Comparison of ENCODE assay signal across 8 cellular contexts in the genomic region with DNA sequence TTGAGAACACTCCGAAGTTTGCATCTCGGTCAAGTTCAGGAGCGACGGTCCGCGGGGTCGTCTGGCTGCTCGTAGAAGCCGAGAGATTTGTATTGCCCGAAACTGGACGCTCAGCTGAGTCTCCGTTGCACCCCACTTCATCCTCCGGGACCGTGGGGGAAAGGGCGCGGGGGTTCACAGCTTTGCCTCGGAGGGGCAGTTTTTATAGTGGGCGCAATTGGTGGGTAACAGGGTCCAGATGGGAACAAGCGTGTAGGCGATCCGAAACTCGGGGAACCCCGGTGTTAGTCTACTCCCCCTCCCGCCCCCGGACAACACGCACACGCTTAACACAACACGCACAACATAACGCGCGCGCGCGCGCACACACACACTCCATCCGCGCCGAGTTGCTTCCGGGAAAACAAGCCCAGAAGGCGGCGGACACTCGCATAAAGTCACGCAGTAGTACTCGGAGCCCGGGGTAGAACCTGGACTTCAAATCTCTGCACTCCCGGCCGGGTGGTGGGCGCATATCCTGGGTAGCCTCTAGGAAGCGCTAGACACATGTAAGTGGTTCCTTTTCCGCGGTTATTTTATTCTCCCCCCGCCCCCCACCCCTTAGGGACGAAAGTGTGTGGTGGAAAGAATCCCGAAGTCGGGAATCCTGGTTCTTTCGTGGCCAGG. TPM values are rescaled to one million over a fixed set of nuclear protein-coding genes. Genes with fewer than 3 reads are reported as not detected.
A peak's percentile ranks its signal among the peaks of the same experiment; 100 is the strongest.
DNase-seq lines count a peak whose midpoint lies in the region; ATAC-seq and TF ChIP-seq lines count a peak whose summit lies in the region.

No MANE protein-coding gene starts in this region.

- H3K4me3 ChIP-seq in IMR-90 (ENCODE audit: insufficient read depth, low read depth, low read length) (peak overlapping the region; percentile 64), Panc1 (ENCODE audit: low read depth in 2 of 2, low read length in 2 of 2) (peak overlapping the region; percentile 70 to 88)

- peak overlapping the region; percentile 87 for H2BK5ac ChIP-seq in IMR-90 (ENCODE audit: low read depth, low read length, poor library complexity, severe bottlenecking)

- peak overlapping the region; percentile 90 for H2AK5ac ChIP-seq in IMR-90 (ENCODE audit: low read depth, low read length)

- H3K9me3 ChIP-seq in IMR-90 (ENCODE audit: control insufficient read depth, insufficient read depth, low read length) (no peaks in the 10 kb centered on the region), Panc1 (ENCODE audit: control insufficient read depth, insufficient read depth, low read depth, low read length) (no peaks in the 10 kb centered on the region; the same call in 1 of the 2 replicates)

- peaks cover 3% of the 10 kb centered on the region; the same call in 1 of the 2 replicates for H3K9me1 ChIP-seq in IMR-90 (ENCODE audit: insufficient read depth, low read length)

- H2BK20ac ChIP-seq in IMR-90 (ENCODE audit: low read depth, low read length), result peak overlapping the region; percentile 88

- dilution Hi-C loops in IMR-90 (cut with HindIII; ENCODE audit: low sequenced_read_pairs, unreplicated experiment), result no loop called here

- CTCF ChIA-PET in IMR-90 (lab: Yijun Ruan, JAX), result interaction anchor here (0.6 to 0.9 kb wide), 6 partner anchors 19 to 1784 kb away, joined by 3 to 7 read pairs (median 4); no protein-coding TSS in a partner anchor
- CTCF ChIA-PET in Panc1 (lab: Charles Lee), result interaction anchor here (0.6 kb wide), 1 partner anchor 621 kb away, joined by 3 read pairs; no protein-coding TSS in a partner anchor

- peaks cover 26 to 47% (median 29%) of the 10 kb centered on the region in 3 donors for H3K4me1 Mint-ChIP-seq in naive B cell

- ATAC-seq in IMR-90 (ENCODE audit: low read depth) (peak; percentile 28), Panc1 (peak; percentile 53), naive B cell (ENCODE audit: low read depth in 2 of 2) (peak; percentile 41), HG03280 (IDR thresholded peaks at IDR 0.05; ENCODE audit: unreplicated experiment) (no peak)

- peak overlapping the region; percentile 93 for H3K56ac ChIP-seq in IMR-90 (ENCODE audit: extremely low read depth, insufficient read depth, low read length)

- peak overlapping the region; percentile 90 for H3K23ac ChIP-seq in IMR-90 (ENCODE audit: low read depth, low read length)

- H3K4me2 ChIP-seq in IMR-90 (ENCODE audit: low read depth, low read length), result peak overlapping the region; percentile 75

- H3K4me3 Mint-ChIP-seq in naive B cell, result peak overlapping the region; percentile 89 to 99 (median 94)

- H3K9me3 Mint-ChIP-seq in naive B cell, result peaks cover 0 to 26% (median 8%) of the 10 kb centered on the region in 7 donors

- peak overlapping the region; percentile 98 to 100 (median 100) for H3K27ac Mint-ChIP-seq in naive B cell

- H3K36me3 ChIP-seq in IMR-90 (ENCODE audit: control insufficient read depth, insufficient read depth, low read length), result peaks cover 17% of the 10 kb centered on the region
- peaks cover 6% of the 10 kb centered on the region; the same call in 1 of the 2 replicates for H3K36me3 ChIP-seq in Panc1 (ENCODE audit: control insufficient read depth, insufficient read depth, low read length)

- H3K79me1 ChIP-seq in IMR-90 (ENCODE audit: low read depth in 1 of 2, low read length in 2 of 2), result peaks cover 0 to 7% of the 10 kb centered on the region in 2 experiments; a peak in 2 of 4 replicates

- TF ChIP-seq RAD21 in IMR-90 (IDR thresholded peaks at IDR 0.05; ENCODE audit: low read length), result peak; percentile 93

- H2BK15ac ChIP-seq in IMR-90 (ENCODE audit: low read depth, low read length), result peak overlapping the region; percentile 93; the same call in 2 of the 3 replicates

- H4K20me1 ChIP-seq in IMR-90 (ENCODE audit: insufficient read depth, low read length), result peaks cover 40% of the 10 kb centered on the region

- peak overlapping the region; percentile 93 for H3K4ac ChIP-seq in IMR-90 (ENCODE audit: low read depth, low read length)

- H3K27me3 ChIP-seq in IMR-90 (ENCODE audit: control insufficient read depth, insufficient read depth, low read length) (no peaks in the 10 kb centered on the region), Panc1 (ENCODE audit: control insufficient read depth, insufficient read depth, low read length) (no peaks in the 10 kb centered on the region)

- peak overlapping the region; percentile 95 for H3K9ac ChIP-seq in IMR-90 (ENCODE audit: low read depth, low read length)

- H2BK120ac ChIP-seq in IMR-90 (ENCODE audit: low read depth, low read length), result peak overlapping the region; percentile 94

- TF ChIP-seq POLR2A in IMR-90 (IDR thresholded peaks at IDR 0.05; ENCODE audit: low read depth, low read length), result peak; percentile 71; the same call in 1 of the 2 replicates

- BruUV-seq in IMR-90 (replicated peaks; lab: Mats Ljungman, UMichigan), result TSS peak; percentile 62
- TSS peak; percentile 95 for BruUV-seq in Panc1 (replicated peaks; lab: Mats Ljungman, UMichigan)

- intact Hi-C loops in IMR-90 (cut with micrococcal nuclease), result loop anchor here (1.0 to 10.0 kb wide), 17 partner anchors 30 to 1162 kb away; no protein-coding TSS in a partner anchor
- intact Hi-C loops in Panc1 (cut with micrococcal nuclease; ENCODE audit: unreplicated experiment), result loop anchor here (2.0 to 5.0 kb wide), 4 partner anchors 117 to 912 kb away; a partner anchor contains a TSS

- POLR2A ChIA-PET in IMR-90 (lab: Charles Lee; ENCODE audit: unreplicated experiment), result no interaction called here
- POLR2A ChIA-PET in Panc1 (lab: Charles Lee), result interaction anchor here (0.7 to 1.6 kb wide), 2 partner anchors 228 to 974 kb away, joined by 3 to 6 read pairs; no protein-coding TSS in a partner anchor

- in situ Hi-C loops in IMR-90 (cut with MboI; ENCODE audit: low sequenced_read_pairs), result loop anchor here (5.0 to 25.0 kb wide), 3 partner anchors 502 to 972 kb away; a partner anchor contains a TSS
- in situ Hi-C loops in Panc1 (cut with HindIII; ENCODE audit: low pct_unique_long_range_greater_than_20kb, low sequenced_read_pairs), result no loop called here

- H4K91ac ChIP-seq in IMR-90 (ENCODE audit: insufficient read depth, low read depth, low read length), result peak overlapping the region; percentile 94

- peak overlapping the region; percentile 83 for H4K5ac ChIP-seq in IMR-90 (ENCODE audit: low read depth, low read length)

- peak overlapping the region; percentile 90 to 96 for H4K8ac ChIP-seq in IMR-90 (ENCODE audit: low read depth in 2 of 2, low read length in 2 of 2)

- peak overlapping the region; percentile 94 for H2AK9ac ChIP-seq in IMR-90 (replicated peaks; ENCODE audit: low read depth, low read length, poor library complexity)

- whole genome bisulfite sequencing in IMR-90 (ENCODE audit: extremely low coverage in 2 of 2, insufficient read length in 1 of 2), 2 experiments, result 1% methylated on average over 19 of the region's 56 CpGs; no CpG with 5 or more reads in 1 of the 2 experiments

- peaks cover 0 to 4% (median 0%) of the 10 kb centered on the region in 3 donors for H3K27me3 Mint-ChIP-seq in naive B cell

- H3K27ac ChIP-seq in IMR-90 (ENCODE audit: insufficient read depth, low read length), result peak overlapping the region; percentile 91
- peak overlapping the region; percentile 93 for H3K27ac ChIP-seq in Panc1 (ENCODE audit: low read length)

- H2AFZ ChIP-seq in IMR-90 (replicated peaks; ENCODE audit: low read length, poor library complexity), result peak overlapping the region; percentile 94

- peak; percentile 81 for DNase-seq in ELF-1 (ENCODE audit: low read depth, low spot score)
- DNase-seq in IMR-90, result peak; percentile 94
- no peak for DNase-seq in Panc1 (ENCODE audit: low read depth, low spot score)
- DNase-seq in activated T-helper 1 cell treated with anti-CD3 and anti-CD28 coated beads, Interleukin-2, amount 50 U/mL, for 16 hours (ENCODE audit: low read depth in 1 of 2, low spot score in 1 of 2), result peak; percentile 73 to 75
- DNase-seq in fibroblast of gingiva (ENCODE audit: low read depth), result peak; percentile 96
- peak; percentile 94 for DNase-seq in naive B cell
- peak; percentile 78 to 80 for DNase-seq in stimulated activated CD8-positive, alpha-beta memory T cell treated with anti-CD3 and anti-CD28 coated beads, Interleukin-7, amount 100 ng/mL, for 4 hours (ENCODE audit: low read depth in 2 of 2)

- peak overlapping the region; percentile 91 for H3K14ac ChIP-seq in IMR-90 (replicated peaks; ENCODE audit: low read depth, low read length)

- peaks cover 26 to 27% of the 10 kb centered on the region in 2 donors for H3K36me3 Mint-ChIP-seq in naive B cell

- TF ChIP-seq CTCF in IMR-90 (conservative IDR thresholded peaks at IDR 0.05; ENCODE audit: low read depth, low read length), result peak; percentile 88
- peak; percentile 88 for TF ChIP-seq CTCF in Panc1 (IDR thresholded peaks at IDR 0.05)

- H3K4me1 ChIP-seq in IMR-90 (ENCODE audit: control insufficient read depth, insufficient read depth, low read length) (peaks cover 8% of the 10 kb centered on the region), Panc1 (ENCODE audit: control insufficient read depth, insufficient read depth, low read length) (peaks cover 26% of the 10 kb centered on the region)

- H3K18ac ChIP-seq in IMR-90 (ENCODE audit: low read depth, low read length), result peak overlapping the region; percentile 92

TF ChIP-seq in IMR-90, 13 proteins besides CTCF, POLR2A, EP300 and RAD21 (continues in another document):
- TF ChIP-seq FOS (IDR thresholded peaks at IDR 0.05; ENCODE audit: low read depth, low read length) (no peak), SMC3 (IDR thresholded peaks at IDR 0.05; ENCODE audit: low read depth, low read length) (peak; percentile 85), RCOR1 (IDR thresholded peaks at IDR 0.05; ENCODE audit: insufficient replicate concordance, low read length) (no peak), MXI1 (IDR thresholded peaks at IDR 0.05; ENCODE audit: borderline replicate concordance, low read depth, low read length) (peak; percentile 41; the same call in 1 of the 2 replicates), RFX5 (IDR thresholded peaks at IDR 0.05; ENCODE audit: low read depth, low read length) (no peak), BHLHE40 (IDR thresholded peaks at IDR 0.05; ENCODE audit: low read depth, low read length) (peak; percentile 3; the same call in 1 of the 2 replicates), CHD1 (IDR thresholded peaks at IDR 0.05; ENCODE audit: low read depth, low read length) (peak; percentile 42; the same call in 1 of the 2 replicates), MAZ (IDR thresholded peaks at IDR 0.05; ENCODE audit: borderline replicate concordance, low read depth, low read length) (peak; percentile 6; the same call in 1 of the 2 replicates), MAFK (IDR thresholded peaks at IDR 0.05; ENCODE audit: low read depth, low read length) (no peak)

RNA-seq across cellular contexts. Expression of a gene that starts 1.0 kb away (rescaled TPM):
- 46.6 and 51.1 TPM in 2 replicates for total RNA-seq in IMR-90 (2012; rRNA removed)
- polyA plus RNA-seq in IMR-90 (2012; rRNA removed), result 86.9 and 89.1 TPM in 2 replicates
- polyA plus RNA-seq in IMR-90 (2012; cell fraction: cytosol; rRNA removed), result 80.5 and 108 TPM in 2 replicates
- 85.4 and 184 TPM in 2 replicates for polyA plus RNA-seq in IMR-90 (2012; cell fraction: nucleus; rRNA removed; ENCODE audit: low replicate concordance)
- total RNA-seq in Panc1 (2021; ENCODE audit: unreplicated experiment), result 70.0 TPM
- polyA plus RNA-seq in Panc1 (2012; ENCODE audit: insufficient read length), result 74.0 TPM
- 100 to 1,000 TPM in 5 of 6 donors, 10 to 100 TPM in 1; 65.0 to 352 (median 221) TPM for polyA plus RNA-seq in naive B cell (ENCODE audit: low read depth in 6 of 6)
